In the genomic region with DNA sequence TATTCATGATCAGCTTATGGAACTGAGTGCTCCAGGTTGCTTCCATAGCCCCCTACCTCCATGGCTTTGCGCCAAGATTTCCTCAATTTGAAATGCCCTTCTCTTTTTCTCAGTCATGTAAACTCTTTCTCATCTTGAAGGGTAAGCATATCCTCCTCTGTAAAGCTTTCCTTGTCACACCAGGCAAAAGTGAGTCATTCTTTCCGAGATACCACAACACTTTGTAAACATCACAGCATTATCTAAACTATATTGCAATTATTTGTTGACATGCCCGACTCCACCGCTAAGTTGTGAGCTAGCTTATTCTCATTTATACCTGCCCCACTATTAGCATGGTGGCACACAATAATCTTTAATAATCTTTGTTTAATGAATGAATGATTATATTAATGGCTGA, we compare ENCODE assay signal across 10 cellular contexts.
DNase-seq lines count a peak whose midpoint lies in the region; ATAC-seq and TF ChIP-seq lines count a peak whose summit lies in the region.
"Had no signal": no experiment of that assay in that cellular context is flagged by ENCODE, and none has a peak within 500 bp of the region (broad histone marks: within the 10 kb centered on the region; RNA-seq: fewer than 3 reads in every experiment).

No MANE protein-coding gene starts in this region.

- no peak overlapping the region for H3K4me2 ChIP-seq in Karpas-422 (ENCODE audit: low read depth, low read length, poor library complexity, severe bottlenecking)

- no peaks in the 10 kb centered on the region for H4K20me1 ChIP-seq in Karpas-422 (ENCODE audit: insufficient read depth, low read depth, low read length)

- TF ChIP-seq CTCF in AG09309 (IDR thresholded peaks at IDR 0.05; ENCODE audit: control insufficient read depth, insufficient read depth, low read depth, low read length, missing control alignments) (no peak), ovary (IDR thresholded peaks at IDR 0.05) (no peak)

- H3K36me3 ChIP-seq in Karpas-422 (ENCODE audit: insufficient read depth, low read length) (no peaks in the 10 kb centered on the region), ovary (no peaks in the 10 kb centered on the region)

- WGBS in ovary, 3 donors = 53 to 72% (median 58%) methylated on average over 4 of the region's 4 CpGs

- H2AFZ ChIP-seq in Karpas-422 (ENCODE audit: low read length) = no peak overlapping the region

- H3K9ac ChIP-seq in Karpas-422 (ENCODE audit: low read length) = no peak overlapping the region

- H3K4me1 ChIP-seq in Karpas-422 (ENCODE audit: low read length) = peaks cover 19% of the 10 kb centered on the region
- H3K4me1 ChIP-seq in ovary (ENCODE audit: insufficient read depth) = no peaks in the 10 kb centered on the region

- intact Hi-C loops in ovary (cut with DNase I) = no loop called here

- no peak for TF ChIP-seq EP300 in ovary (IDR thresholded peaks at IDR 0.05)

- no peaks in the 10 kb centered on the region for H3K27me3 ChIP-seq in Karpas-422 (ENCODE audit: low read length)
- H3K27me3 ChIP-seq in ovary = no peaks in the 10 kb centered on the region

- H3K27ac ChIP-seq in Karpas-422 (ENCODE audit: low read length) (peak overlapping the region; percentile 69; the same call in 1 of the 2 replicates), ovary (no peak overlapping the region)
- H3K27ac ChIP-seq: coronary artery had no signal

- H3K79me2 ChIP-seq in Karpas-422 (ENCODE audit: low read length) = no peaks in the 10 kb centered on the region

- H3K9me3 ChIP-seq in Karpas-422 (ENCODE audit: low read length) (no peaks in the 10 kb centered on the region), ovary (peaks cover 0 to 3% of the 10 kb centered on the region in 2 donors)

- no peak for ATAC-seq in GM21786 (IDR thresholded peaks at IDR 0.05; ENCODE audit: unreplicated experiment)

- TF ChIP-seq POLR2A in ovary (IDR thresholded peaks at IDR 0.05) = no peak

- no peaks in the 10 kb centered on the region for H3K9me2 ChIP-seq in Karpas-422 (replicated peaks; ENCODE audit: insufficient read depth, low read length)

- DNase-seq in AG09309 (ENCODE audit: low read depth) (peak; percentile 4), Karpas-422 (no peak), astrocyte of the hippocampus (ENCODE audit: low read depth, low spot score) (peak; percentile 72), iPS DF 19.7 (ENCODE audit: low read depth, low spot score) (peak; percentile 17), 8988T (no peak), ovary (no peak)
- no peak for DNase-seq in activated CD4-positive, alpha-beta T cell treated with anti-CD3 and anti-CD28 coated beads, Interleukin-2, amount 50 U/mL, for 48 hours
- DNase-seq: activated naive CD4-positive, alpha-beta T cell treated with anti-CD3 and anti-CD28 coated beads, Interleukin-2, amount 50 U/mL, for 16 hours had no signal

- H3K4me3 ChIP-seq in AG09309 (ENCODE audit: control insufficient read depth, low read depth, low read length) (no peak overlapping the region), Karpas-422 (ENCODE audit: low read length) (no peak overlapping the region), ovary (no peak overlapping the region)
- H3K4me3 ChIP-seq: coronary artery had no signal

Comparison
In these comparisons a context has a peak if more than half of its experiments do, and no peak if none do; other contexts are left out.
1. DNase-seq: peak in AG09309 (single experiment), astrocyte of the hippocampus (single experiment) and iPS DF 19.7 (single experiment); none in Karpas-422 (single experiment), activated CD4-positive, alpha-beta T cell treated with anti-CD3 and anti-CD28 coated beads, Interleukin-2, amount 50 U/mL, for 48 hours (0 of 2), 8988T (single experiment) and ovary (0 of 5).